8 cellular contexts compared by ENCODE assay signal in genomic region chr11:10750838-10751580, GRCh38. TPM values are rescaled to one million over a fixed set of nuclear protein-coding genes. Genes with fewer than 3 reads are reported as not detected.
DNase-seq lines count a peak whose midpoint lies in the region; ATAC-seq, FAIRE-seq and TF ChIP-seq lines count a peak whose summit lies in the region.

Gene CTR9, plus strand, starts transcription at chr11:10751246. Its CDS starts 167 bp downstream, at chr11:10751413.

- H3K9me3 ChIP-seq in adrenal gland (replicated peaks in 1 of 3) (no peaks in the 10 kb centered on the region), heart left ventricle (no peaks in the 10 kb centered on the region), upper lobe of right lung (no peaks in the 10 kb centered on the region)

- WGBS in adrenal gland, 4 donors, result 0 to 2% (median 0%) methylated on average over 20 to 67 of the region's 67 CpGs
- 0% methylated on average over 26 to 67 of the region's 67 CpGs for WGBS in heart left ventricle, 4 donors

- peak; percentile 69 for DNase-seq in GM12892 (ENCODE audit: insufficient read length)
- DNase-seq in NCI-H146 (lab: John Stamatoyannopoulos, UW), result peak; percentile 98
- peak; percentile 81 to 94 (median 87) for DNase-seq in T-helper 1 cell
- DNase-seq in adrenal gland, result peak; percentile 93 to 97 (median 94)
- peak; percentile 93 to 96 (median 96) for DNase-seq in heart left ventricle
- peak; percentile 98 for DNase-seq in posterior vena cava (ENCODE audit: low spot score)
- peak; percentile 97 for DNase-seq in upper lobe of right lung

- peak; percentile 100 for FAIRE-seq in GM12892 (lab: Jason Lieb, UNC)

- TF ChIP-seq POLR2A in GM12892 (IDR thresholded peaks at IDR 0.05; ENCODE audit: low read depth, low read length), result peak; percentile 97
- peak; percentile 88 to 97 for TF ChIP-seq POLR2A in adrenal gland (IDR thresholded peaks at IDR 0.05)
- TF ChIP-seq POLR2A in heart left ventricle (IDR thresholded peaks at IDR 0.05), result peak in 1 of 2 donors; percentile 93

- H3K4me1 ChIP-seq in adrenal gland (replicated peaks in 1 of 2), result peaks cover 6 to 15% of the 10 kb centered on the region in 2 donors
- H3K4me1 ChIP-seq in heart left ventricle, result peaks cover 0 to 25% (median 14%) of the 10 kb centered on the region in 12 donors
- H3K4me1 ChIP-seq in upper lobe of right lung, result peaks cover 10% of the 10 kb centered on the region

- TF ChIP-seq CTCF in adrenal gland (IDR thresholded peaks at IDR 0.05) (no peak), heart left ventricle (IDR thresholded peaks at IDR 0.05) (peak in 7 of 12 donors; percentile 16 to 59 (median 34)), upper lobe of right lung (IDR thresholded peaks at IDR 0.05) (peak; percentile 25)

- H3K27me3 ChIP-seq in adrenal gland (no peaks in the 10 kb centered on the region), heart left ventricle (no peaks in the 10 kb centered on the region), upper lobe of right lung (no peaks in the 10 kb centered on the region)

- H3K36me3 ChIP-seq in adrenal gland (replicated peaks in 1 of 2) (peaks cover 0 to 30% of the 10 kb centered on the region in 2 donors), heart left ventricle (peaks cover 0 to 36% (median 3%) of the 10 kb centered on the region in 9 donors), upper lobe of right lung (peaks cover 5% of the 10 kb centered on the region)

- H3K27ac ChIP-seq in adrenal gland (peak within 1 kb of the TSS; percentile 87 to 98 (median 92)), heart left ventricle (peak within 1 kb of the TSS; percentile 87 to 98 (median 92)), upper lobe of right lung (peak within 1 kb of the TSS; percentile 89)

- ATAC-seq in HG02852 (IDR thresholded peaks at IDR 0.05; ENCODE audit: unreplicated experiment) (peak; percentile 94), heart left ventricle (peak; percentile 96 to 98 (median 98)), upper lobe of right lung (peak; percentile 99)

- peak within 1 kb of the TSS; percentile 43 to 91 (median 52) for H3K4me3 ChIP-seq in adrenal gland
- peak within 1 kb of the TSS; percentile 61 to 98 (median 92) for H3K4me3 ChIP-seq in heart left ventricle
- H3K4me3 ChIP-seq in upper lobe of right lung, result peak within 1 kb of the TSS; percentile 71

- intact Hi-C loops in adrenal gland (cut with DNase I), result no loop called here
- intact Hi-C loops in heart left ventricle (cut with DNase I), result loop anchor here in 1 of 10 donors (2.0 to 5.0 kb wide), 2 partner anchors 56 to 108 kb away; partner anchors contain the start of genes EIF4G2 and ZBED5
- intact Hi-C loops in posterior vena cava (cut with DNase I), result no loop called here
- intact Hi-C loops in upper lobe of right lung (cut with DNase I), result no loop called here

RNA-seq across cellular contexts. Expression of gene CTR9, which starts in this region (rescaled TPM):
- polyA plus RNA-seq in GM12892 (2012; ENCODE audit: missing spikeins), result 31.0 TPM
- total RNA-seq in adrenal gland (10 to 100 TPM; 25.3 to 49.5 (median 32.4) TPM), heart left ventricle (10 to 100 TPM; 14.7 to 28.4 (median 20.8) TPM), posterior vena cava (10 to 100 TPM; 25.1 to 25.4 TPM), upper lobe of right lung (31.3 TPM)
- polyA plus RNA-seq in adrenal gland (10 to 100 TPM; 13.8 to 58.4 (median 21.6) TPM), heart left ventricle (10 to 100 TPM in 1 of 2 donors, 1 to 10 TPM in 1; 9.4 to 18.3 TPM)

Comparison
In these comparisons a context has a peak if more than half of its experiments do, and no peak if none do; other contexts are left out.
1. Peak in every context shown above with its lines: DNase-seq, ATAC-seq, H3K4me3 ChIP-seq and H3K27ac ChIP-seq.
2. CTCF ChIP-seq: peak in heart left ventricle (7 of 12) and upper lobe of right lung (single experiment); none in adrenal gland (0 of 6).